Comparison of ENCODE assay signal across 16 cellular contexts in the genomic region with DNA sequence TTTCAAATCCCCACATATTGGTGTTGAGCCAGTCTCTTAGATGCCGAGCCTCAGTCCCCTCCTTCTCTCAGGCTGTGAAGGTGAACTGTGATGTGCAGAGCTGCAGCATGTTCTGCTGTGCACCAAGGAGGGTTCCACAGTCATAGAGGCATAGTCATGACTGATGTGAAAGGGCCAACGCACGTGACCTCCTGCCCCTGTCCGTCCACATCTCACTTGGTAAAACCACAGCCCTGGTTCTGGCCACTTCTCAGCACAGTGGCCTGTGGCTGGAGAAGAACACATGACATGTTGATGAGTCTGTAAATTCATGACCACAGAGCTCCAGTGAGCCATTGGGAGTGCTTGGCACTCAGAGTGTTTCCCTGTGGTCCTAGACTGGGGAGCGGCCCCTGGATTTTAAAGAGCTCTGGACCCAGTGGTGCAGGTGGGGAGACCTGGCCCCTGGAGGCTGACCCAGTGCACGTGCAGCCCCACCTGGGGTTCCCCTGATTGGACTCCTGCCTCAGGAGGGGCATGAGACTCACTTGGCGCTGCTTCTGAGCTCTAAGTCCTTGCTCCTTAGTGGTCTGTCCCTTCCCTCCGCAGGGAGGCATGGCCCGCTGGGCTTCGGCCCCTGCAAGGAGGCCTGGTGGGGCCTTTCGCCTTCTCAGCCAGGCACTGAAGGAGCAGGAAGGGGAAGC. TPM values are rescaled to one million over a fixed set of nuclear protein-coding genes. Genes with fewer than 3 reads are reported as not detected.
DNase-seq lines count a peak whose midpoint lies in the region; ATAC-seq and TF ChIP-seq lines count a peak whose summit lies in the region.
"Had no signal": no experiment of that assay in that cellular context is flagged by ENCODE, and none has a peak within 500 bp of the region (broad histone marks: within the 10 kb centered on the region; RNA-seq: fewer than 3 reads in every experiment).

No MANE protein-coding gene starts in this region.

- H3K27me3 ChIP-seq in CD4-positive, alpha-beta memory T cell (ENCODE audit: insufficient read depth, low read length) = no peaks in the 10 kb centered on the region
- H3K27me3 ChIP-seq: ascending aorta, esophagus muscularis mucosa had no signal

- in situ Hi-C loops in KBM-7 (cut with MboI; ENCODE audit: low pct_unique_long_range_greater_than_20kb, low sequenced_read_pairs) = no loop called here

- no peak overlapping the region for H3K27ac ChIP-seq in CD4-positive, alpha-beta memory T cell (ENCODE audit: low read depth, low read length)
- H3K27ac ChIP-seq: ascending aorta, C4-2B, coronary artery, esophagus muscularis mucosa, HL-60 had no signal

- CTCF ChIA-PET in CD4-positive, alpha-beta memory T cell (lab: Charles Lee; ENCODE audit: partially characterized antibody) = interaction anchor here (1.5 to 3.5 kb wide), 6 partner anchors 8 to 58 kb away, joined by 3 to 19 read pairs (median 12); no protein-coding TSS in a partner anchor

- H3K9me3 ChIP-seq in CD4-positive, alpha-beta memory T cell (ENCODE audit: control insufficient read depth in 1 of 2, low read length in 2 of 2) = no peaks in the 10 kb centered on the region
- H3K9me3 ChIP-seq in T-helper 17 cell (ENCODE audit: control insufficient read depth, low read length, poor library complexity, severe bottlenecking) = no peaks in the 10 kb centered on the region
- H3K9me3 ChIP-seq: ascending aorta, esophagus muscularis mucosa had no signal

- POLR2A ChIA-PET in CD4-positive, alpha-beta memory T cell (lab: Charles Lee; ENCODE audit: partially characterized antibody) = interaction anchor here (0.7 to 20.9 kb wide), 6 partner anchors 11 to 25 kb away, joined by 3 to 327 read pairs (median 4); no protein-coding TSS in a partner anchor

- no peak overlapping the region for H3K4me3 ChIP-seq in CD4-positive, alpha-beta memory T cell (ENCODE audit: low read length in 2 of 2)
- H3K4me3 ChIP-seq: ascending aorta, coronary artery, esophagus muscularis mucosa had no signal

- peak overlapping the region in 1 of 2 donors; percentile 40 for H3K4me3 Mint-ChIP-seq in CD14-positive monocyte
- H3K4me3 Mint-ChIP-seq in CD4-positive, alpha-beta memory T cell = peak overlapping the region in 7 of 8 donors; percentile 50 to 79 (median 53)
- H3K4me3 Mint-ChIP-seq in T-helper 17 cell = peak overlapping the region; percentile 43
- H3K4me3 Mint-ChIP-seq in immature natural killer cell = peak overlapping the region; percentile 74 to 87 (median 75)

- H3K27me3 Mint-ChIP-seq in CD14-positive monocyte (ENCODE audit: low read depth in 3 of 3) (no peaks in the 10 kb centered on the region), T-helper 17 cell (no peaks in the 10 kb centered on the region), immature natural killer cell (ENCODE audit: low read depth in 3 of 3) (peaks cover 2 to 21% (median 20%) of the 10 kb centered on the region in 3 donors)
- no peaks in the 10 kb centered on the region for H3K27me3 Mint-ChIP-seq in CD4-positive, alpha-beta memory T cell

- H3K9me3 Mint-ChIP-seq in CD14-positive monocyte = peaks cover 0 to 4% (median 0%) of the 10 kb centered on the region in 7 donors
- peaks cover 0 to 2% (median 0%) of the 10 kb centered on the region in 8 donors for H3K9me3 Mint-ChIP-seq in CD4-positive, alpha-beta memory T cell
- no peaks in the 10 kb centered on the region for H3K9me3 Mint-ChIP-seq in immature natural killer cell

- H3K36me3 ChIP-seq in CD4-positive, alpha-beta memory T cell (ENCODE audit: insufficient read depth, low read length) = no peaks in the 10 kb centered on the region
- H3K36me3 ChIP-seq: ascending aorta, esophagus muscularis mucosa had no signal

- intact Hi-C loops in CD14-positive monocyte (cut with micrococcal nuclease) = loop anchor here in 1 of 2 donors (5.0 kb wide), 1 partner anchor 33 kb away; no protein-coding TSS in a partner anchor
- intact Hi-C loops in CD4-positive, alpha-beta memory T cell (cut with micrococcal nuclease) = no loop called here

- DNase-seq in CD14-positive monocyte (ENCODE audit: low spot score) (peak; percentile 52), T-helper 17 cell (no peak), immature natural killer cell (peak in 1 of 3 donors; percentile 34), HuH-7 (ENCODE audit: low spot score) (no peak), KBM-7 (no peak)
- no peak for DNase-seq in CD4-positive, alpha-beta memory T cell
- no peak for DNase-seq in stimulated activated CD4-positive, alpha-beta T cell treated with anti-CD3 and anti-CD28 coated beads, Interleukin-4, amount 100 ng/mL, for 1 hour
- DNase-seq: kidney, NCI-H1930, NCI-H510A, OCI-M1 had no signal

- no peak for TF ChIP-seq CTCF in CD14-positive monocyte (IDR thresholded peaks at IDR 0.05)

- H3K36me3 Mint-ChIP-seq in CD14-positive monocyte (peaks cover 22 to 33% of the 10 kb centered on the region in 2 donors), T-helper 17 cell (ENCODE audit: low read depth) (no peaks in the 10 kb centered on the region), immature natural killer cell (peaks cover 3 to 7% (median 3%) of the 10 kb centered on the region in 3 donors)
- H3K36me3 Mint-ChIP-seq in CD4-positive, alpha-beta memory T cell = peaks cover 7 to 9% of the 10 kb centered on the region in 2 donors

- H3K4me1 Mint-ChIP-seq in CD14-positive monocyte (peaks cover 94% of the 10 kb centered on the region), T-helper 17 cell (peaks cover 76% of the 10 kb centered on the region), immature natural killer cell (peaks cover 99% of the 10 kb centered on the region in 2 donors)
- H3K4me1 Mint-ChIP-seq in CD4-positive, alpha-beta memory T cell = peaks cover 71 to 98% (median 87%) of the 10 kb centered on the region in 4 donors

- H3K27ac Mint-ChIP-seq in CD14-positive monocyte = peak overlapping the region in 6 of 7 donors; percentile 54 to 82 (median 70)
- peak overlapping the region; percentile 63 to 87 (median 85) for H3K27ac Mint-ChIP-seq in CD4-positive, alpha-beta memory T cell
- peak overlapping the region; percentile 95 for H3K27ac Mint-ChIP-seq in T-helper 17 cell
- peak overlapping the region; percentile 84 to 96 (median 94) for H3K27ac Mint-ChIP-seq in immature natural killer cell

- H3K4me1 ChIP-seq in CD4-positive, alpha-beta memory T cell (ENCODE audit: insufficient read depth, low read length) = peaks cover 97% of the 10 kb centered on the region
- H3K4me1 ChIP-seq: ascending aorta had no signal

- no peak for ATAC-seq in T-helper 17 cell

RNA-seq across cellular contexts. Expression of a gene that starts 25.3 kb away (rescaled TPM):
- polyA plus RNA-seq in CD14-positive monocyte (10 to 100 TPM; 13.7 to 20.7 TPM), immature natural killer cell (100 to 1,000 TPM in 1 of 3 donors, 10 to 100 TPM in 2; 34.1 to 101 (median 35.0) TPM)
- 100 to 1,000 TPM; 133 TPM for total RNA-seq in CD4-positive, alpha-beta memory T cell
- polyA plus RNA-seq in CD4-positive, alpha-beta memory T cell = 10 to 100 TPM; 30.5 to 50.7 TPM
- total RNA-seq in T-helper 17 cell = 100 to 1,000 TPM; 109 to 110 TPM
